Comparison of ENCODE assay signal across 8 cellular contexts in the genomic region with DNA sequence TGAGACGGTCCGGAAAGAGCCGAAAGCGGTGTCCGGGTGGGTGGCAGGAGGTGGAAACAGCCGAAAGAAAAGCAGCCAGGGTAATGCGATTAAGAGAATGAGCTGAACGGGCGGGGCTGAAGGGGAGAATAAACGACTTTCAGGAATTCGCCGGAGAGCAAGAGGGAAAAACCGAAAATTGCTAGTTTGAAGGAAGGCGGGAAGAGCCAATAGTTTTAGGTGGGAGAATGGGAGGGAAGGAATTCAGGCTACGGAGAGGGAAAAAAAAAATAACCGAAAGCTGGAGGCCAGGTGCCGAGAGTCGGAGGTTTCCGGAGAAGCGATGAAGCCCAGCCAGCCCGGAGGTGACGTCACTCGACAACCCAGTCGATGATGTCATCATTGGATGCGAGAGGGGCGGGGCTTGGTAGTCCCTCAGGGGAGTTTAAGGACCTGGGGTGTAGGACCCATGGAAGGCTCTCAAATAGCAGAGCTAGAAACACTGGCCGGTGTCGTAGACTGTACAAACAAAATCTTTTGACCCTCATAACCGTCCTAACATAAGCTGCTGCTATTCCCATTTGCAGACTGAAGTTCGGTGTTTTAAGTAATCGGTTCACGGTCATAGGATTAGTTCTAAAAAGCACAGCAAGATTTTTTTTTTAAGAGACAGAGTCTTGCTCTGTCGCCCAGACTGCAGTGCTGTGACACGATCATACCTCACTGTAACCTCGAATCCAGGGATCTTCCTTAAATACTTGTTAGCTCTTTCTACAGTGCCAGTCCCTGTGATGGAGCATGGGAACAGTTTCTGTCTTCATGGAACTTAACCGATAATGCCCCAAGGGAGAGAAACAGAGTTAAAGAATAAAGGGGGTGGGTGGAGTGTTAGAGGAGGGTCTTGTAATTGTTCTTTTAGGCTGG.
DNase-seq lines count a peak whose midpoint lies in the region; ATAC-seq and TF ChIP-seq lines count a peak whose summit lies in the region.

A gene (minus strand): TSS at position 331 of the 903 bp plus-strand sequence. CDS start 1,192 bp downstream, outside the sequence.

- no peak for TF ChIP-seq CTCF in GM12875 (IDR thresholded peaks at IDR 0.05; ENCODE audit: borderline replicate concordance, insufficient read depth, low read depth, low read length)

- DNase-seq in NCI-H524 (lab: John Stamatoyannopoulos, UW) (peak; percentile 72 to 84), cerebellar nuclear complex (lab: John Stamatoyannopoulos, UW) (peak; percentile 38 to 86), islet precursor cell (peak; percentile 94)
- peak; percentile 90 to 95 for DNase-seq in activated CD4-positive, alpha-beta T cell treated with anti-CD3 and anti-CD28 coated beads for 24 hours (ENCODE audit: low read depth in 2 of 2)
- DNase-seq in stimulated activated CD4-positive, alpha-beta T cell treated with anti-CD3 and anti-CD28 coated beads, Interleukin-12 subunit alpha, Interleukin-12 subunit beta, amount 100 ng/mL, for 48 hours (ENCODE audit: low read depth in 2 of 3, low spot score in 1 of 3): peak; percentile 92 to 98 (median 95)

- H3K4me3 ChIP-seq in GM12875 (ENCODE audit: low read depth, low read length): peak within 1 kb of the TSS; percentile 98

- ATAC-seq in HG03354 (IDR thresholded peaks at IDR 0.05; ENCODE audit: poor library complexity, severe bottlenecking, unreplicated experiment) (peak; percentile 36), HG03039 (IDR thresholded peaks at IDR 0.05; ENCODE audit: unreplicated experiment) (no peak)
